ENCODE assay signal across 26 cellular contexts in the genomic region with DNA sequence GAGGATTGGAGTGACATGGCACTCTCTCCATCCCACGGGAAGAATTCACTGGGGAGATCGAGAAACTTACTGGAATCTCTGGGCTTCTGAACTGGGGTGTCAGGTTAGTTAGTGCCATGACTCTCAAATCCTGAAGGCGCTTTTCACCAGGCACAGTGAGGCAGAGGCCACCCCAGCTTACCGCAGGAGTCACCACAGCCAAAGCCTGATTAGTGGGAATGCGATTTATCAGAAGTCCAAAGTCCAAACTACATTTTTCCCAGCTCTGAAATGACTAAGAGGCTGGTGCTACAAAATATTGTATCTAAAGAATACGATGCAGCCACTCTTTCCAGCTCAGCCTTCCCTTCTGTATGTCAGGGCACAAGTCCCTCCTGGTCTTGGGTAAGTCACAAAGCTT.
"Had no signal": no experiment of that assay in that cellular context is flagged by ENCODE, and none has a peak within 500 bp of the region (broad histone marks: within the 10 kb centered on the region; RNA-seq: fewer than 3 reads in every experiment).

No MANE protein-coding gene starts in this region.

- H3K4me3 ChIP-seq: breast epithelium, esophagus muscularis mucosa, heart left ventricle, psoas muscle, testis, transverse colon had no signal

- H3K4me1 ChIP-seq: breast epithelium, esophagus muscularis mucosa, foreskin keratinocyte, heart left ventricle, parathyroid adenoma, psoas muscle, testis, transverse colon had no signal

- H3K9me3 Mint-ChIP-seq: activated CD4-positive, alpha-beta T cell treated with anti-CD3 and anti-CD28 coated beads, Interleukin-2, amount 10 ng/mL, durations not matched to agents 7 days and 5 days; activated CD8-positive, alpha-beta T cell treated with anti-CD3 and anti-CD28 coated beads for 36 hours; activated naive CD4-positive, alpha-beta T cell treated with anti-CD3 and anti-CD28 coated beads, Interleukin-2, amount 50 U/mL, for 24 hours; activated naive CD8-positive, alpha-beta T cell treated with anti-CD3 and anti-CD28 coated beads, Interleukin-2, amount 50 U/mL, for 24 hours; activated T-cell treated with anti-CD3 and anti-CD28 coated beads, Interleukin-2, amount 50 U/mL, for 4 hours; activated T-helper 17 cell treated with anti-CD3 and anti-CD28 coated beads, Interleukin-2, amount 50 U/mL, for 72 hours; naive B cell; nephron progenitor cell had no signal

- H3K36me3 ChIP-seq: breast epithelium, esophagus muscularis mucosa, heart left ventricle, transverse colon had no signal

- H3K9ac ChIP-seq: parathyroid adenoma had no signal

- H3K27me3 ChIP-seq: foreskin keratinocyte, testis had no signal

- H3K36me3 Mint-ChIP-seq: activated naive CD4-positive, alpha-beta T cell treated with anti-CD3 and anti-CD28 coated beads, Interleukin-2, amount 50 U/mL, for 24 hours; naive B cell had no signal

- H3K4me3 Mint-ChIP-seq: activated CD4-positive, alpha-beta T cell treated with anti-CD3 and anti-CD28 coated beads, Interleukin-2, amount 10 ng/mL, durations not matched to agents 7 days and 5 days; activated CD8-positive, alpha-beta T cell treated with anti-CD3 and anti-CD28 coated beads for 36 hours; activated naive CD4-positive, alpha-beta T cell treated with anti-CD3 and anti-CD28 coated beads, Interleukin-2, amount 50 U/mL, for 24 hours; activated naive CD8-positive, alpha-beta T cell treated with anti-CD3 and anti-CD28 coated beads, Interleukin-2, amount 50 U/mL, for 24 hours; activated T-cell treated with anti-CD3 and anti-CD28 coated beads, Interleukin-2, amount 50 U/mL, for 4 hours; activated T-helper 17 cell treated with anti-CD3 and anti-CD28 coated beads, Interleukin-2, amount 50 U/mL, for 72 hours; naive B cell; nephron progenitor cell; WTC11 had no signal

- H3K9me3 ChIP-seq: breast epithelium, esophagus muscularis mucosa, heart left ventricle, psoas muscle, testis, transverse colon had no signal

- DNase-seq: activated CD4-positive, alpha-beta T cell treated with anti-CD3 and anti-CD28 coated beads for 1 hour; activated CD4-positive, alpha-beta T cell treated with anti-CD3 and anti-CD28 coated beads, Interleukin-2, amount 10 ng/mL, durations not matched to agents 7 days and 5 days; activated CD8-positive, alpha-beta T cell treated with anti-CD3 and anti-CD28 coated beads for 36 hours; activated naive CD8-positive, alpha-beta T cell treated with anti-CD3 and anti-CD28 coated beads, Interleukin-2, amount 50 U/mL, for 24 hours; activated T-cell treated with anti-CD3 and anti-CD28 coated beads, Interleukin-2, amount 50 U/mL, for 4 hours; amygdala; central memory CD4-positive, alpha-beta T cell; foreskin keratinocyte; heart left ventricle; left ventricle myocardium superior; mammary epithelial cell; naive B cell; psoas muscle; right cardiac atrium; stimulated activated CD4-positive, alpha-beta T cell treated with anti-CD3 and anti-CD28 coated beads, Interleukin-2, amount 100 ng/mL, for 48 hours; stimulated activated naive CD4-positive, alpha-beta T cell treated with Interleukin-2 at 50 U/mL for 16 hours; T-helper 2 cell; testis; transverse colon had no signal

- H3K27me3 Mint-ChIP-seq: activated CD4-positive, alpha-beta T cell treated with anti-CD3 and anti-CD28 coated beads, Interleukin-2, amount 10 ng/mL, durations not matched to agents 7 days and 5 days had no signal

- H3K27ac ChIP-seq: breast epithelium, esophagus muscularis mucosa, foreskin keratinocyte, heart left ventricle, parathyroid adenoma, psoas muscle, testis, transverse colon had no signal

- H3K4me1 Mint-ChIP-seq: activated CD4-positive, alpha-beta T cell treated with anti-CD3 and anti-CD28 coated beads, Interleukin-2, amount 10 ng/mL, durations not matched to agents 7 days and 5 days; activated naive CD4-positive, alpha-beta T cell treated with anti-CD3 and anti-CD28 coated beads, Interleukin-2, amount 50 U/mL, for 24 hours; activated naive CD8-positive, alpha-beta T cell treated with anti-CD3 and anti-CD28 coated beads, Interleukin-2, amount 50 U/mL, for 24 hours; activated T-helper 17 cell treated with anti-CD3 and anti-CD28 coated beads, Interleukin-2, amount 50 U/mL, for 72 hours; naive B cell had no signal

- H3K27ac Mint-ChIP-seq: activated CD4-positive, alpha-beta T cell treated with anti-CD3 and anti-CD28 coated beads, Interleukin-2, amount 10 ng/mL, durations not matched to agents 7 days and 5 days; activated CD8-positive, alpha-beta T cell treated with anti-CD3 and anti-CD28 coated beads for 36 hours; activated naive CD4-positive, alpha-beta T cell treated with anti-CD3 and anti-CD28 coated beads, Interleukin-2, amount 50 U/mL, for 24 hours; activated naive CD8-positive, alpha-beta T cell treated with anti-CD3 and anti-CD28 coated beads, Interleukin-2, amount 50 U/mL, for 24 hours; activated T-helper 17 cell treated with anti-CD3 and anti-CD28 coated beads, Interleukin-2, amount 50 U/mL, for 72 hours; naive B cell; WTC11 had no signal
